Comparison of ENCODE assay signal across 1 cellular context in genomic region chr19:50203281-50204080, GRCh38.
TF ChIP-seq lines count a peak whose summit lies in the region.

Gene MYH14 (plus strand): TSS chr19:50203622. CDS start chr19:50210366, 6,744 bp downstream.

TF ChIP-seq in GM12878, 131 proteins besides CTCF, POLR2A, EP300 and RAD21 (continued from another document):
- TF ChIP-seq ZNF592 (IDR thresholded peaks at IDR 0.05), result no peak
TF ChIP-seq in GM12878: peak in this region for 1.
